In the genomic region with DNA sequence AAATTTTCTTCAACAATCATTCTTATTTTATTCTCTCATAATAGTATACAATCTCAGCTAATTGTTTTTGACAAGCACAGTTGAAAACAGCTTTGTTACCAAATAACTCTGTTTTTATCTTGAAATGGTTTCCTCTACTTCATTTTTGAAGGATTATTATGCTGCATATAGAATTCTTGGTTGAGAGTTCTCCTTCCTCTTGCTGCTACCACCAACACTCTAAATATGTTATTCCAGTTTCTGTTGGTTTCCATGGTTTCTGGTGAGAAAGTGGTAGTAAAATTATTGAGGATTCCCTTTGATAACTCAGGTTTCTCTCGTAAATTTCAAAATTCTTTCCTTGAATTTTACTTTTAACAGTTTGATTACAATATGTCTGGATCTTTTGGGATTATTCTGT, we compare ENCODE assay signal across 3 cellular contexts.
"Had no signal": no experiment of that assay in that cellular context is flagged by ENCODE, and none has a peak within 500 bp of the region (broad histone marks: within the 10 kb centered on the region; RNA-seq: fewer than 3 reads in every experiment).

No MANE protein-coding gene starts in this region.

- ATAC-seq: GM12878 had no signal

- DNase-seq: GDM1, GF-D8 had no signal

- H3K4me3 ChIP-seq: GM12878 had no signal
